Comparison of ENCODE assay signal across 8 cellular contexts in the genomic region with DNA sequence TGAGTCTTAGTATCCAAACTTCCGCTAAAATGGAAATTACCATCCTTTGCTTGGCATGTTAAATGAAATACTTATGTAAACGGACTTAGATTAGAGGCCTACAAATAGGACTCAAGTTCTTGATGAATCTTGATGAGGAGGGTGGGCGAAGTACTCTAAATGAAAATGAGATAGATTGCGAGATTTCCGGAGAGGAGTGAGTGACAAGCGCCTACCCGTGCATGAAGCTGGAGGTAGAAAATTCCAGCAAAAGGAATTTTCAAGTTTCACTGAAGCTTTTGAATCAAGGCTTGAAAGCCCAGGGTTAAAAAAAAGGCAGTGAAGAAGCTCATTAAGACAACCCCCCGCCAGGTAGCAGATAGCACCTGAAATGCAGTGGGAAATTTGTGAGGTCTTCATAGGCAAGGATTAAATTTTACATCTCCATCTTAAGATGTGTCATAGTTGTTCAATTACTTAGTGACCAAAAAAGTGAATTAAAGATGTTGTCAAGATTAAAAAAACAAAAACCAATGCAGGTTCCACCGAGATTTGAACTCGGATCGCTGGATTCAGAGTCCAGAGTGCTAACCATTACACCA. TPM values are rescaled to one million over a fixed set of nuclear protein-coding genes. Genes with fewer than 3 reads are reported as not detected.
DNase-seq lines count a peak whose midpoint lies in the region; TF ChIP-seq lines count a peak whose summit lies in the region.

No MANE protein-coding gene starts in this region.

- TF ChIP-seq CTCF in liver (IDR thresholded peaks at IDR 0.05; ENCODE audit: low read depth, low read length, missing input control): no peak
- no peak for TF ChIP-seq CTCF in transverse colon (IDR thresholded peaks at IDR 0.05)
- TF ChIP-seq CTCF in lower leg skin (IDR thresholded peaks at IDR 0.05): no peak

- H3K9ac ChIP-seq in adipocyte (ENCODE audit: low read length): peak overlapping the region; percentile 94
- H3K9ac ChIP-seq in liver (ENCODE audit: low read depth in 1 of 2, low read length in 2 of 2): peak overlapping the region in 1 of 2 donors; percentile 79

- H3K36me3 ChIP-seq in adipocyte (ENCODE audit: control insufficient read depth, insufficient read depth, low read length, severe bottlenecking) (no peaks in the 10 kb centered on the region), liver (ENCODE audit: control insufficient read depth in 4 of 4, insufficient read depth in 3 of 4, low read depth in 1 of 4, low read length in 3 of 4) (no peaks in the 10 kb centered on the region), transverse colon (no peaks in the 10 kb centered on the region)

- H3K27ac ChIP-seq in liver (ENCODE audit: low read depth in 1 of 2, low read length in 2 of 2): peak overlapping the region; percentile 81 to 95
- H3K27ac ChIP-seq in transverse colon: peak overlapping the region; percentile 96 to 98 (median 97)

- DNase-seq in activated naive CD4-positive, alpha-beta T cell treated with anti-CD3 and anti-CD28 coated beads, Interleukin-2, amount 50 U/mL, for 16 hours: no peak
- DNase-seq in adipocyte (ENCODE audit: low read depth): no peak
- DNase-seq in transverse colon: no peak
- no peak for DNase-seq in lower leg skin (ENCODE audit: low spot score in 2 of 2)
- DNase-seq in UCSD-AML1 (lab: John Stamatoyannopoulos, UW; ENCODE audit: unreplicated experiment): no peak
- no peak for DNase-seq in effector CD8-positive, alpha-beta T cell (lab: John Stamatoyannopoulos, UW)

- H3K4me1 ChIP-seq in adipocyte (ENCODE audit: control insufficient read depth, insufficient read depth, low read length) (peaks cover 24% of the 10 kb centered on the region), liver (ENCODE audit: control insufficient read depth in 4 of 4, insufficient read depth in 4 of 4, low read length in 3 of 4) (peaks cover 2 to 12% (median 8%) of the 10 kb centered on the region in 4 donors), transverse colon (peaks cover 0 to 32% (median 11%) of the 10 kb centered on the region in 4 donors)

- H3K4me3 ChIP-seq in adipocyte (ENCODE audit: low read length) (peak overlapping the region; percentile 98), liver (ENCODE audit: low read depth in 1 of 3, low read length in 3 of 3) (peak overlapping the region; percentile 84 to 98 (median 92)), transverse colon (peak overlapping the region in 3 of 4 donors; percentile 70 to 90 (median 86)), lower leg skin (ENCODE audit: low read depth, poor library complexity, severe bottlenecking) (no peak overlapping the region)

- peak overlapping the region; percentile 99 for H3K27ac Mint-ChIP-seq in activated naive CD4-positive, alpha-beta T cell treated with anti-CD3 and anti-CD28 coated beads, Interleukin-2, amount 50 U/mL, for 24 hours

- peaks cover 35% of the 10 kb centered on the region for H3K4me1 Mint-ChIP-seq in activated naive CD4-positive, alpha-beta T cell treated with anti-CD3 and anti-CD28 coated beads, Interleukin-2, amount 50 U/mL, for 24 hours

- H3K27me3 ChIP-seq in adipocyte (replicated peaks; ENCODE audit: control insufficient read depth, insufficient read depth, low read length) (no peaks in the 10 kb centered on the region), liver (ENCODE audit: control insufficient read depth in 4 of 4, insufficient read depth in 4 of 4, low read length in 3 of 4) (no peaks in the 10 kb centered on the region), transverse colon (no peaks in the 10 kb centered on the region)

- no peaks in the 10 kb centered on the region for H3K9me3 Mint-ChIP-seq in activated naive CD4-positive, alpha-beta T cell treated with anti-CD3 and anti-CD28 coated beads, Interleukin-2, amount 50 U/mL, for 24 hours

- in situ Hi-C loops in transverse colon (cut with MboI; ENCODE audit: low pct_ligation_motif_present in 1 of 4, low pct_unique_long_range_greater_than_20kb in 1 of 4, low sequenced_read_pairs in 3 of 4): loop anchor here in 1 of 4 donors (25.0 kb wide), 1 partner anchor 231 kb away; no protein-coding TSS in a partner anchor

- no peaks in the 10 kb centered on the region for H3K9me3 ChIP-seq in adipocyte (ENCODE audit: control insufficient read depth, low read length)
- H3K9me3 ChIP-seq in liver (ENCODE audit: control insufficient read depth in 4 of 4, low read length in 3 of 4): no peaks in the 10 kb centered on the region
- H3K9me3 ChIP-seq in transverse colon: no peaks in the 10 kb centered on the region

- 65% methylated on average over 11 of the region's 11 CpGs for WGBS in liver
- 65 to 81% methylated on average over 8 to 11 of the region's 11 CpGs for WGBS in transverse colon (ENCODE audit: low coverage in 1 of 2), 2 donors
- whole genome bisulfite sequencing in lower leg skin, 2 donors: 66 to 67% methylated on average over 11 of the region's 11 CpGs

- intact Hi-C loops in transverse colon (cut with DNase I; ENCODE audit: low total_unique reads): loop anchor here (10.0 kb wide), 1 partner anchor 74 kb away; a partner anchor contains a TSS
- intact Hi-C loops in lower leg skin (cut with DNase I; ENCODE audit: low total_unique reads): no loop called here

- no peaks in the 10 kb centered on the region for H3K27me3 Mint-ChIP-seq in activated naive CD4-positive, alpha-beta T cell treated with anti-CD3 and anti-CD28 coated beads, Interleukin-2, amount 50 U/mL, for 24 hours

- peaks cover 3% of the 10 kb centered on the region for H3K36me3 Mint-ChIP-seq in activated naive CD4-positive, alpha-beta T cell treated with anti-CD3 and anti-CD28 coated beads, Interleukin-2, amount 50 U/mL, for 24 hours

- TF ChIP-seq POLR2A in transverse colon (IDR thresholded peaks at IDR 0.05) (no peak), lower leg skin (IDR thresholded peaks at IDR 0.05) (no peak)

- TF ChIP-seq EP300 in transverse colon (IDR thresholded peaks at IDR 0.05; ENCODE audit: low read depth): no peak

- no peak for TF ChIP-seq RAD21 in liver (IDR thresholded peaks at IDR 0.05)

- peak overlapping the region; percentile 99 for H3K4me3 Mint-ChIP-seq in activated naive CD4-positive, alpha-beta T cell treated with anti-CD3 and anti-CD28 coated beads, Interleukin-2, amount 50 U/mL, for 24 hours

TF ChIP-seq in liver, 16 proteins besides CTCF, POLR2A, EP300 and RAD21:
- no peak for TF ChIP-seq RXRA (IDR thresholded peaks at IDR 0.05)
- TF ChIP-seq, protein P1, sequence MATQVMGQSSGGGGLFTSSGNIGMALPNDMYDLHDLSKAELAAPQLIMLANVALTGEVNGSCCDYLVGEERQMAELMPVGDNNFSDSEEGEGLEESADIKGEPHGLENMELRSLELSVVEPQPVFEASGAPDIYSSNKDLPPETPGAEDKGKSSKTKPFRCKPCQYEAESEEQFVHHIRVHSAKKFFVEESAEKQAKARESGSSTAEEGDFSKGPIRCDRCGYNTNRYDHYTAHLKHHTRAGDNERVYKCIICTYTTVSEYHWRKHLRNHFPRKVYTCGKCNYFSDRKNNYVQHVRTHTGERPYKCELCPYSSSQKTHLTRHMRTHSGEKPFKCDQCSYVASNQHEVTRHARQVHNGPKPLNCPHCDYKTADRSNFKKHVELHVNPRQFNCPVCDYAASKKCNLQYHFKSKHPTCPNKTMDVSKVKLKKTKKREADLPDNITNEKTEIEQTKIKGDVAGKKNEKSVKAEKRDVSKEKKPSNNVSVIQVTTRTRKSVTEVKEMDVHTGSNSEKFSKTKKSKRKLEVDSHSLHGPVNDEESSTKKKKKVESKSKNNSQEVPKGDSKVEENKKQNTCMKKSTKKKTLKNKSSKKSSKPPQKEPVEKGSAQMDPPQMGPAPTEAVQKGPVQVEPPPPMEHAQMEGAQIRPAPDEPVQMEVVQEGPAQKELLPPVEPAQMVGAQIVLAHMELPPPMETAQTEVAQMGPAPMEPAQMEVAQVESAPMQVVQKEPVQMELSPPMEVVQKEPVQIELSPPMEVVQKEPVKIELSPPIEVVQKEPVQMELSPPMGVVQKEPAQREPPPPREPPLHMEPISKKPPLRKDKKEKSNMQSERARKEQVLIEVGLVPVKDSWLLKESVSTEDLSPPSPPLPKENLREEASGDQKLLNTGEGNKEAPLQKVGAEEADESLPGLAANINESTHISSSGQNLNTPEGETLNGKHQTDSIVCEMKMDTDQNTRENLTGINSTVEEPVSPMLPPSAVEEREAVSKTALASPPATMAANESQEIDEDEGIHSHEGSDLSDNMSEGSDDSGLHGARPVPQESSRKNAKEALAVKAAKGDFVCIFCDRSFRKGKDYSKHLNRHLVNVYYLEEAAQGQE (IDR thresholded peaks at IDR 0.05): no peak
- no peak for TF ChIP-seq SP1 (IDR thresholded peaks at IDR 0.05)
- TF ChIP-seq HNF4G (IDR thresholded peaks at IDR 0.05): no peak
- TF ChIP-seq GABPA (IDR thresholded peaks at IDR 0.05 in 1 of 2, conservative IDR thresholded peaks at IDR 0.05 in 1 of 2): no peak
- TF ChIP-seq, protein P2, sequence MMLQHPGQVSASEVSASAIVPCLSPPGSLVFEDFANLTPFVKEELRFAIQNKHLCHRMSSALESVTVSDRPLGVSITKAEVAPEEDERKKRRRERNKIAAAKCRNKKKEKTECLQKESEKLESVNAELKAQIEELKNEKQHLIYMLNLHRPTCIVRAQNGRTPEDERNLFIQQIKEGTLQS (IDR thresholded peaks at IDR 0.05): peak; percentile 100
- no peak for TF ChIP-seq EGR1 (IDR thresholded peaks at IDR 0.05; ENCODE audit: low read depth in 2 of 2)
- TF ChIP-seq, protein P3, sequence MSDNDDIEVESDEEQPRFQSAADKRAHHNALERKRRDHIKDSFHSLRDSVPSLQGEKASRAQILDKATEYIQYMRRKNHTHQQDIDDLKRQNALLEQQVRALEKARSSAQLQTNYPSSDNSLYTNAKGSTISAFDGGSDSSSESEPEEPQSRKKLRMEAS (IDR thresholded peaks at IDR 0.05): no peak
- no peak for TF ChIP-seq HNF4A (conservative IDR thresholded peaks at IDR 0.05)

RNA-seq across cellular contexts. Expression of a gene that starts 0.7 kb away (rescaled TPM):
- 10 to 100 TPM; 40.6 to 84.8 TPM for total RNA-seq in liver
- polyA plus RNA-seq in liver: 100 to 1,000 TPM in 1 of 2 donors, 10 to 100 TPM in 1; 78.5 to 100 TPM
- total RNA-seq in transverse colon: 100 to 1,000 TPM in 2 of 4 donors, 10 to 100 TPM in 2; 25.5 to 322 (median 134) TPM
- 100 to 1,000 TPM; 451 to 676 (median 466) TPM for total RNA-seq in lower leg skin
